ENCODE assay signal across 19 cellular contexts in the genomic region with DNA sequence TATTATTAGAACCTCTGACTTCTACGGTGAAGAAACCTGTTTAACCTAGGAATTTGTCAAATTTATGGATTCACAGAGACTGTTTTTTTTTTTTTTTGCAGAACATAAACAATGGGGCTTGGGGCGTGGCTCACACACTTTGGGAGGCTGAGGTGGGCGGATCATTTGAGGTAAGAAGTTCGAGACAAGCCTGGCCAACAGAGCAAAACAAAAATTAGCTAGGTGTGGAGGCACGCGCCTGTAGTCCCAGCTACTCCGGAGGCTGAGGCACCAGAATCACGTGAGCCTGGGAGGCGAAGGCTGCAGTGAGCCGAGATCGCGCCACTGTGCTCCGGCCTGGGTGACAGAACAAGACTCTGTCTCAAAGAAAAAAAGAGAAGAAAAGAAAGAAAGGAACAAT. TPM values are rescaled to one million over a fixed set of nuclear protein-coding genes. Genes with fewer than 3 reads are reported as not detected.
A peak's percentile ranks its signal among the peaks of the same experiment; 100 is the strongest.
DNase-seq lines count a peak whose midpoint lies in the region; ATAC-seq and TF ChIP-seq lines count a peak whose summit lies in the region.
"Had no signal": no experiment of that assay in that cellular context is flagged by ENCODE, and none has a peak within 500 bp of the region (broad histone marks: within the 10 kb centered on the region; RNA-seq: fewer than 3 reads in every experiment).

No MANE protein-coding gene starts in this region.

- H3K4me3 ChIP-seq in BLaER1, result no peak overlapping the region
- no peak overlapping the region for H3K4me3 ChIP-seq in CD8-positive, alpha-beta memory T cell (ENCODE audit: low read length)
- H3K4me3 ChIP-seq: MG63, skin epidermis, tibial nerve had no signal

- H3K27me3 Mint-ChIP-seq in CD8-positive, alpha-beta memory T cell, result peaks cover 0 to 3% of the 10 kb centered on the region in 2 donors
- no peaks in the 10 kb centered on the region for H3K27me3 Mint-ChIP-seq in activated CD8-positive, alpha-beta T cell treated with anti-CD3 and anti-CD28 coated beads for 36 hours
- no peaks in the 10 kb centered on the region for H3K27me3 Mint-ChIP-seq in mesothelial cell of epicardium (ENCODE audit: low read depth)
- H3K27me3 Mint-ChIP-seq: activated CD8-positive, alpha-beta memory T cell treated with anti-CD3 and anti-CD28 coated beads, Interleukin-2, amount 10 ng/mL, durations not matched to agents 7 days and 5 days had no signal

- H4K20me1 ChIP-seq in BLaER1, result peaks cover 45% of the 10 kb centered on the region

- peaks cover 33% of the 10 kb centered on the region for H3K36me3 ChIP-seq in BLaER1
- H3K36me3 ChIP-seq in CD8-positive, alpha-beta memory T cell (ENCODE audit: insufficient read depth, low read length), result no peaks in the 10 kb centered on the region

- TF ChIP-seq CTCF in activated CD8-positive, alpha-beta T cell treated with anti-CD3 and anti-CD28 coated beads for 36 hours (IDR thresholded peaks at IDR 0.05), result no peak
- TF ChIP-seq CTCF in mesothelial cell of epicardium (IDR thresholded peaks at IDR 0.05; ENCODE audit: unreplicated experiment), result no peak

- H3K27ac Mint-ChIP-seq in CD8-positive, alpha-beta memory T cell, result peak overlapping the region; percentile 1 to 92 (median 72)
- H3K27ac Mint-ChIP-seq in activated CD8-positive, alpha-beta T cell treated with anti-CD3 and anti-CD28 coated beads for 36 hours, result no peak overlapping the region
- peak overlapping the region; percentile 12 for H3K27ac Mint-ChIP-seq in mesothelial cell of epicardium

- POLR2A ChIA-PET in CD8-positive, alpha-beta memory T cell (lab: Charles Lee), result interaction anchor here (0.6 to 0.7 kb wide), 2 partner anchors 13 to 538 kb away, joined by 3 to 4 read pairs; a partner anchor contains a TSS
- POLR2A ChIA-PET in activated CD8-positive, alpha-beta T cell treated with anti-CD3 and anti-CD28 coated beads for 36 hours (lab: Charles Lee), result interaction anchor here (0.6 to 1.2 kb wide), 5 partner anchors 14 to 103 kb away, joined by 3 to 4 read pairs (median 3); a partner anchor contains a TSS

- 0 out of 2 replicates have a peak overlapping the region, but pooled peaks have one; percentile 70 for H3K4me2 ChIP-seq in BLaER1

- intact Hi-C loops in activated CD8-positive, alpha-beta T cell treated with anti-CD3 and anti-CD28 coated beads for 36 hours (cut with micrococcal nuclease), result no loop called here

- no peak for DNase-seq in CD8-positive, alpha-beta memory T cell
- DNase-seq in activated CD8-positive, alpha-beta T cell treated with anti-CD3 and anti-CD28 coated beads for 36 hours, result no peak
- DNase-seq in mesothelial cell of epicardium (ENCODE audit: low spot score in 2 of 2, unreplicated experiment in 2 of 2) (no peak), SHP77 (lab: John Stamatoyannopoulos, UW) (no peak)
- DNase-seq in activated effector memory CD4-positive, alpha-beta T cell treated with anti-CD3 and anti-CD28 coated beads, Interleukin-2, amount 50 U/mL, for 16 hours, result no peak
- DNase-seq: activated CD8-positive, alpha-beta memory T cell treated with anti-CD3 and anti-CD28 coated beads, Interleukin-2, amount 10 ng/mL, durations not matched to agents 7 days and 5 days; amniotic stem cell; BE2C; DMS53; left colon; MG63; NCI-H1694 treated with DMSO at 0.1 percent for 48 hours; stimulated activated CD4-positive, alpha-beta T cell treated with anti-CD3 and anti-CD28 coated beads, Interleukin-4, amount 100 ng/mL, for 24 hours had no signal

- no peaks in the 10 kb centered on the region for H3K9me3 Mint-ChIP-seq in CD8-positive, alpha-beta memory T cell
- no peaks in the 10 kb centered on the region for H3K9me3 Mint-ChIP-seq in activated CD8-positive, alpha-beta T cell treated with anti-CD3 and anti-CD28 coated beads for 36 hours
- H3K9me3 Mint-ChIP-seq in mesothelial cell of epicardium, result no peaks in the 10 kb centered on the region

- H3K4me1 Mint-ChIP-seq in CD8-positive, alpha-beta memory T cell, result peaks cover 48 to 60% (median 58%) of the 10 kb centered on the region in 3 donors
- H3K4me1 Mint-ChIP-seq in activated CD8-positive, alpha-beta T cell treated with anti-CD3 and anti-CD28 coated beads for 36 hours (ENCODE audit: low read depth), result peaks cover 42% of the 10 kb centered on the region
- H3K4me1 Mint-ChIP-seq in mesothelial cell of epicardium, result peaks cover 22% of the 10 kb centered on the region

- no peak for ATAC-seq in activated CD8-positive, alpha-beta T cell treated with anti-CD3 and anti-CD28 coated beads for 36 hours
- ATAC-seq in HG03571 (IDR thresholded peaks at IDR 0.05; ENCODE audit: unreplicated experiment) (no peak), HG02973 (IDR thresholded peaks at IDR 0.05; ENCODE audit: unreplicated experiment) (no peak)
- ATAC-seq: activated CD8-positive, alpha-beta memory T cell treated with anti-CD3 and anti-CD28 coated beads, Interleukin-2, amount 10 ng/mL, durations not matched to agents 7 days and 5 days; left colon had no signal

- H3K27ac ChIP-seq in BLaER1, result no peak overlapping the region
- H3K27ac ChIP-seq in CD8-positive, alpha-beta memory T cell (ENCODE audit: low read depth, low read length), result no peak overlapping the region
- H3K27ac ChIP-seq: parathyroid adenoma, tibial nerve had no signal

- peaks cover 0 to 48% (median 12%) of the 10 kb centered on the region in 3 donors for H3K36me3 Mint-ChIP-seq in CD8-positive, alpha-beta memory T cell
- peaks cover 47% of the 10 kb centered on the region for H3K36me3 Mint-ChIP-seq in activated CD8-positive, alpha-beta T cell treated with anti-CD3 and anti-CD28 coated beads for 36 hours (ENCODE audit: low read depth)
- peaks cover 9% of the 10 kb centered on the region for H3K36me3 Mint-ChIP-seq in mesothelial cell of epicardium

- H3K4me3 Mint-ChIP-seq in CD8-positive, alpha-beta memory T cell, result peak overlapping the region; percentile 23 to 82 (median 58)
- H3K4me3 Mint-ChIP-seq in activated CD8-positive, alpha-beta T cell treated with anti-CD3 and anti-CD28 coated beads for 36 hours, result peak overlapping the region; percentile 50
- peak overlapping the region; percentile 48 for H3K4me3 Mint-ChIP-seq in mesothelial cell of epicardium

- H3K27me3 ChIP-seq in BLaER1, result no peaks in the 10 kb centered on the region
- H3K27me3 ChIP-seq in CD8-positive, alpha-beta memory T cell (ENCODE audit: insufficient read depth, low read length, poor library complexity, severe bottlenecking), result no peaks in the 10 kb centered on the region
- H3K27me3 ChIP-seq: BE2C, MG63, tibial nerve had no signal

- H3K4me1 ChIP-seq in BLaER1, result peaks cover 34% of the 10 kb centered on the region
- H3K4me1 ChIP-seq in CD8-positive, alpha-beta memory T cell (ENCODE audit: insufficient read depth, low read length), result peaks cover 26% of the 10 kb centered on the region
- H3K4me1 ChIP-seq: BE2C had no signal

- CTCF ChIA-PET in CD8-positive, alpha-beta memory T cell (lab: Charles Lee), result interaction anchor here (2.3 to 6.2 kb wide), 2 partner anchors 12 to 100 kb away, joined by 11 to 45 read pairs; a partner anchor contains a TSS
- CTCF ChIA-PET in activated CD8-positive, alpha-beta T cell treated with anti-CD3 and anti-CD28 coated beads for 36 hours (lab: Charles Lee), result interaction anchor here (1.1 to 1.4 kb wide), 2 partner anchors 9 to 100 kb away, joined by 3 to 6 read pairs; a partner anchor contains a TSS

- H3K9me3 ChIP-seq in BLaER1, result no peaks in the 10 kb centered on the region
- H3K9me3 ChIP-seq in CD8-positive, alpha-beta memory T cell (ENCODE audit: low read length), result no peaks in the 10 kb centered on the region
- H3K9me3 ChIP-seq: BE2C, MG63, tibial nerve had no signal

- H3K9ac ChIP-seq in BLaER1, result no peak overlapping the region
- H3K9ac ChIP-seq: parathyroid adenoma had no signal

RNA-seq across cellular contexts. Expression of a gene that starts 3.0 kb away (rescaled TPM):
- 10 to 100 TPM; 28.9 to 29.7 TPM for total RNA-seq in CD8-positive, alpha-beta memory T cell
- polyA plus RNA-seq in CD8-positive, alpha-beta memory T cell, result 14.5 TPM
- total RNA-seq in activated CD8-positive, alpha-beta T cell treated with anti-CD3 and anti-CD28 coated beads for 36 hours, result 10 to 100 TPM; 28.5 to 29.6 TPM
- total RNA-seq in mesothelial cell of epicardium, result 17.0 to 18.8 TPM (median 17.2 TPM) in 3 replicates

RNA-seq across cellular contexts. Expression of a gene that starts 12.6 kb away (rescaled TPM):
- 1,000 to 10,000 TPM; 1,569 to 1,633 TPM for total RNA-seq in CD8-positive, alpha-beta memory T cell
- polyA plus RNA-seq in CD8-positive, alpha-beta memory T cell, result 973 TPM
- total RNA-seq in activated CD8-positive, alpha-beta T cell treated with anti-CD3 and anti-CD28 coated beads for 36 hours, result 1,000 to 10,000 TPM; 1,828 to 1,839 TPM
- 1,307 to 1,400 TPM (median 1,389 TPM) in 3 replicates for total RNA-seq in mesothelial cell of epicardium

RNA-seq across cellular contexts. Expression of a gene that starts 50.5 kb away (rescaled TPM):
- 10 to 100 TPM; 16.6 to 17.3 TPM for total RNA-seq in CD8-positive, alpha-beta memory T cell
- 4.5 TPM for polyA plus RNA-seq in CD8-positive, alpha-beta memory T cell
- 10 to 100 TPM; 15.9 to 18.7 TPM for total RNA-seq in activated CD8-positive, alpha-beta T cell treated with anti-CD3 and anti-CD28 coated beads for 36 hours
- 18.7 to 22.8 TPM (median 20.2 TPM) in 3 replicates for total RNA-seq in mesothelial cell of epicardium
